1 cellular context compared by ENCODE assay signal in the genomic region with DNA sequence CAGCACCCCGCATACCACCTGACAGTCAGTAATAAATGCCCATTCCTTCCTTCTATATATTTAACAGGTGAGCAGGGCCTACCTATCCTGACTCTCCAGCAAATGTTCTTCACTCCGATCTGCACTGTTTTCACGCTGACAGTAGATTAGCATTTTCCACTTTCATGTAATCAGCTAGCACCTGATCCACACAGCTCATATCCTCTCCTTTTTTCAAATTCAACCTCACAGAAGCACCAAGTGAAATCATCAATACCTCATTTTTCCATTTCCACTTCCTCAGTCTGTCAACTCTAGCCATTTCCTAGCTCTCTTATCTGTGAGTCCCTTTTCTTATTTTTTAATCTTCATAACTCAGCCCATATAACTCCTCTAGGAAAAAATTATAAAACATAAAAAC.
TF ChIP-seq lines count a peak whose summit lies in the region.

No MANE protein-coding gene starts in this region.

TF ChIP-seq in SK-N-SH treated with all-trans-retinoic acid at 6 μM for 48 hours, 23 proteins besides CTCF, POLR2A, EP300 and RAD21 (continued from another document):
- TF ChIP-seq, protein P1, sequence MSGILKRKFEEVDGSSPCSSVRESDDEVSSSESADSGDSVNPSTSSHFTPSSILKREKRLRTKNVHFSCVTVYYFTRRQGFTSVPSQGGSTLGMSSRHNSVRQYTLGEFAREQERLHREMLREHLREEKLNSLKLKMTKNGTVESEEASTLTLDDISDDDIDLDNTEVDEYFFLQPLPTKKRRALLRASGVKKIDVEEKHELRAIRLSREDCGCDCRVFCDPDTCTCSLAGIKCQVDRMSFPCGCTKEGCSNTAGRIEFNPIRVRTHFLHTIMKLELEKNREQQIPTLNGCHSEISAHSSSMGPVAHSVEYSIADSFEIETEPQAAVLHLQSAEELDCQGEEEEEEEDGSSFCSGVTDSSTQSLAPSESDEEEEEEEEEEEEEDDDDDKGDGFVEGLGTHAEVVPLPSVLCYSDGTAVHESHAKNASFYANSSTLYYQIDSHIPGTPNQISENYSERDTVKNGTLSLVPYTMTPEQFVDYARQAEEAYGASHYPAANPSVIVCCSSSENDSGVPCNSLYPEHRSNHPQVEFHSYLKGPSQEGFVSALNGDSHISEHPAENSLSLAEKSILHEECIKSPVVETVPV (CRISPR knock-in tag; IDR thresholded peaks at IDR 0.05) = no peak
- TF ChIP-seq BACH2 (CRISPR knock-in tag; IDR thresholded peaks at IDR 0.05; ENCODE audit: borderline replicate concordance) (no peak), TOX (CRISPR knock-in tag; IDR thresholded peaks at IDR 0.05; ENCODE audit: borderline replicate concordance) (no peak), ZFP3 (CRISPR knock-in tag; IDR thresholded peaks at IDR 0.05) (no peak), ZFP30 (CRISPR knock-in tag; IDR thresholded peaks at IDR 0.05) (no peak), TCF4 (CRISPR knock-in tag; IDR thresholded peaks at IDR 0.05; ENCODE audit: borderline replicate concordance) (no peak), ZNF565 (CRISPR knock-in tag; conservative IDR thresholded peaks at IDR 0.05; ENCODE audit: low read depth) (no peak)
- TF ChIP-seq, protein P2, sequence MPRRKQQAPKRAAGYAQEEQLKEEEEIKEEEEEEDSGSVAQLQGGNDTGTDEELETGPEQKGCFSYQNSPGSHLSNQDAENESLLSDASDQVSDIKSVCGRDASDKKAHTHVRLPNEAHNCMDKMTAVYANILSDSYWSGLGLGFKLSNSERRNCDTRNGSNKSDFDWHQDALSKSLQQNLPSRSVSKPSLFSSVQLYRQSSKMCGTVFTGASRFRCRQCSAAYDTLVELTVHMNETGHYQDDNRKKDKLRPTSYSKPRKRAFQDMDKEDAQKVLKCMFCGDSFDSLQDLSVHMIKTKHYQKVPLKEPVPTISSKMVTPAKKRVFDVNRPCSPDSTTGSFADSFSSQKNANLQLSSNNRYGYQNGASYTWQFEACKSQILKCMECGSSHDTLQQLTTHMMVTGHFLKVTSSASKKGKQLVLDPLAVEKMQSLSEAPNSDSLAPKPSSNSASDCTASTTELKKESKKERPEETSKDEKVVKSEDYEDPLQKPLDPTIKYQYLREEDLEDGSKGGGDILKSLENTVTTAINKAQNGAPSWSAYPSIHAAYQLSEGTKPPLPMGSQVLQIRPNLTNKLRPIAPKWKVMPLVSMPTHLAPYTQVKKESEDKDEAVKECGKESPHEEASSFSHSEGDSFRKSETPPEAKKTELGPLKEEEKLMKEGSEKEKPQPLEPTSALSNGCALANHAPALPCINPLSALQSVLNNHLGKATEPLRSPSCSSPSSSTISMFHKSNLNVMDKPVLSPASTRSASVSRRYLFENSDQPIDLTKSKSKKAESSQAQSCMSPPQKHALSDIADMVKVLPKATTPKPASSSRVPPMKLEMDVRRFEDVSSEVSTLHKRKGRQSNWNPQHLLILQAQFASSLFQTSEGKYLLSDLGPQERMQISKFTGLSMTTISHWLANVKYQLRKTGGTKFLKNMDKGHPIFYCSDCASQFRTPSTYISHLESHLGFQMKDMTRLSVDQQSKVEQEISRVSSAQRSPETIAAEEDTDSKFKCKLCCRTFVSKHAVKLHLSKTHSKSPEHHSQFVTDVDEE (CRISPR knock-in tag; IDR thresholded peaks at IDR 0.05) = no peak
- TF ChIP-seq, protein P3, sequence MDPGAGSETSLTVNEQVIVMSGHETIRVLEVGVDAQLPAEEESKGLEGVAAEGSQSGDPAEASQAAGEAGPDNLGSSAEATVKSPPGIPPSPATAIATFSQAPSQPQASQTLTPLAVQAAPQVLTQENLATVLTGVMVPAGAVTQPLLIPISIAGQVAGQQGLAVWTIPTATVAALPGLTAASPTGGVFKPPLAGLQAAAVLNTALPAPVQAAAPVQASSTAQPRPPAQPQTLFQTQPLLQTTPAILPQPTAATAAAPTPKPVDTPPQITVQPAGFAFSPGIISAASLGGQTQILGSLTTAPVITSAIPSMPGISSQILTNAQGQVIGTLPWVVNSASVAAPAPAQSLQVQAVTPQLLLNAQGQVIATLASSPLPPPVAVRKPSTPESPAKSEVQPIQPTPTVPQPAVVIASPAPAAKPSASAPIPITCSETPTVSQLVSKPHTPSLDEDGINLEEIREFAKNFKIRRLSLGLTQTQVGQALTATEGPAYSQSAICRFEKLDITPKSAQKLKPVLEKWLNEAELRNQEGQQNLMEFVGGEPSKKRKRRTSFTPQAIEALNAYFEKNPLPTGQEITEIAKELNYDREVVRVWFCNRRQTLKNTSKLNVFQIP (CRISPR knock-in tag; IDR thresholded peaks at IDR 0.05; ENCODE audit: borderline replicate concordance, low read depth) = no peak
